ENCODE assay signal across 1 cellular context in genomic region chr15:78536134-78536533, GRCh38.
TF ChIP-seq lines count a peak whose summit lies in the region.

No MANE protein-coding gene starts in this region.

TF ChIP-seq in HEK293, 187 proteins besides CTCF, POLR2A, EP300 and RAD21 (continued from another document and continues in another):
- peak; percentile 58 for TF ChIP-seq ATF2 (tag by site-specific recombination; IDR thresholded peaks at IDR 0.05; ENCODE audit: low read depth)
- no peak for TF ChIP-seq ZFP41 (tag by site-specific recombination; IDR thresholded peaks at IDR 0.05; ENCODE audit: borderline replicate concordance)
- peak; percentile 99 for TF ChIP-seq ZNF398 (tag by site-specific recombination; IDR thresholded peaks at IDR 0.05)
- peak; percentile 67; the same call in 1 of the 2 replicates for TF ChIP-seq HIC1 (tag by site-specific recombination; IDR thresholded peaks at IDR 0.05)
- no peak for TF ChIP-seq INSM2 (tag by site-specific recombination; IDR thresholded peaks at IDR 0.05)
- TF ChIP-seq MEIS1 (CRISPR knock-in tag; IDR thresholded peaks at IDR 0.05; ENCODE audit: borderline replicate concordance), result no peak
- TF ChIP-seq REST (tag by site-specific recombination; IDR thresholded peaks at IDR 0.05), result no peak
- TF ChIP-seq TSHZ1 (tag by site-specific recombination; IDR thresholded peaks at IDR 0.05; ENCODE audit: borderline replicate concordance), result no peak
- TF ChIP-seq ZNF239 (tag by site-specific recombination; IDR thresholded peaks at IDR 0.05), result no peak
- no peak for TF ChIP-seq ZNF610 (tag by site-specific recombination; IDR thresholded peaks at IDR 0.05; ENCODE audit: borderline replicate concordance)
- TF ChIP-seq ZNF747 (tag by site-specific recombination; IDR thresholded peaks at IDR 0.05), result 0 out of 2 replicates have a peak, but pooled peaks have one; percentile 63
- TF ChIP-seq SETDB1 (IDR thresholded peaks at IDR 0.05; ENCODE audit: insufficient read length, low read length), result no peak
- TF ChIP-seq ZBTB10 (tag by site-specific recombination; IDR thresholded peaks at IDR 0.05), result 0 out of 2 replicates have a peak, but pooled peaks have one; percentile 23
- TF ChIP-seq ZNF362 (tag by site-specific recombination; IDR thresholded peaks at IDR 0.05), result no peak
- no peak for TF ChIP-seq ZBTB11 (tag by site-specific recombination; conservative IDR thresholded peaks at IDR 0.05; ENCODE audit: low read depth)
- TF ChIP-seq ZNF623 (tag by site-specific recombination; IDR thresholded peaks at IDR 0.05), result 0 out of 2 replicates have a peak, but pooled peaks have one; percentile 12
- TF ChIP-seq ZNF148 (tag by site-specific recombination; IDR thresholded peaks at IDR 0.05; ENCODE audit: borderline replicate concordance), result peak; percentile 95
